ENCODE assay signal across 23 cellular contexts in genomic region chr14:37977481-37977880, GRCh38.
A peak's percentile ranks its signal among the peaks of the same experiment; 100 is the strongest.
DNase-seq lines count a peak whose midpoint lies in the region; ATAC-seq, FAIRE-seq and TF ChIP-seq lines count a peak whose summit lies in the region.
"Had no signal": no experiment of that assay in that cellular context is flagged by ENCODE, and none has a peak within 500 bp of the region (broad histone marks: within the 10 kb centered on the region; RNA-seq: fewer than 3 reads in every experiment).

No MANE protein-coding gene starts in this region.

- H3K27ac Mint-ChIP-seq in activated CD4-positive, alpha-beta T cell treated with anti-CD3 and anti-CD28 coated beads, Interleukin-2, amount 10 ng/mL, durations not matched to agents 7 days and 5 days: no peak overlapping the region
- H3K27ac Mint-ChIP-seq: B cell; CD4-positive, alpha-beta T cell; CD8-positive, alpha-beta T cell had no signal

- no peak overlapping the region for H3K4me3 Mint-ChIP-seq in activated CD4-positive, alpha-beta T cell treated with anti-CD3 and anti-CD28 coated beads, Interleukin-2, amount 10 ng/mL, durations not matched to agents 7 days and 5 days
- H3K4me3 Mint-ChIP-seq: B cell; CD4-positive, alpha-beta T cell; CD8-positive, alpha-beta T cell had no signal

- POLR2A ChIA-PET in activated CD4-positive, alpha-beta T cell treated with anti-CD3 and anti-CD28 coated beads, Interleukin-2, amount 10 ng/mL, durations not matched to agents 7 days and 5 days (lab: Charles Lee): no interaction called here

- H3K27me3 Mint-ChIP-seq in activated CD4-positive, alpha-beta T cell treated with anti-CD3 and anti-CD28 coated beads, Interleukin-2, amount 10 ng/mL, durations not matched to agents 7 days and 5 days: no peaks in the 10 kb centered on the region
- H3K27me3 Mint-ChIP-seq: B cell had no signal

- no peaks in the 10 kb centered on the region for H3K36me3 Mint-ChIP-seq in activated CD4-positive, alpha-beta T cell treated with anti-CD3 and anti-CD28 coated beads, Interleukin-2, amount 10 ng/mL, durations not matched to agents 7 days and 5 days (ENCODE audit: low read depth)

- H3K27ac ChIP-seq in pancreas: no peak overlapping the region
- H3K27ac ChIP-seq in body of pancreas: no peak overlapping the region
- H3K27ac ChIP-seq: A549; BLaER1 treated with 17β-estradiol and CSF1 and Interleukin-3, amounts not matched to agents 10 nM and 100 nM; C4-2B had no signal

- H3K9me3 Mint-ChIP-seq in activated CD4-positive, alpha-beta T cell treated with anti-CD3 and anti-CD28 coated beads, Interleukin-2, amount 10 ng/mL, durations not matched to agents 7 days and 5 days: peaks cover 6% of the 10 kb centered on the region

- H3K4me3 ChIP-seq in pancreas: no peak overlapping the region
- H3K4me3 ChIP-seq in body of pancreas: no peak overlapping the region
- H3K4me3 ChIP-seq: A549; BLaER1 treated with 17β-estradiol and CSF1 and Interleukin-3, amounts not matched to agents 10 nM and 100 nM; GM12878 had no signal

- CTCF ChIA-PET in activated CD4-positive, alpha-beta T cell treated with anti-CD3 and anti-CD28 coated beads, Interleukin-2, amount 10 ng/mL, durations not matched to agents 7 days and 5 days (lab: Charles Lee): no interaction called here

- DNase-seq in frontal cortex (ENCODE audit: low spot score in 2 of 2) (no peak), pancreas (no peak), body of pancreas (no peak)
- no peak for DNase-seq in activated CD4-positive, alpha-beta T cell treated with anti-CD3 and anti-CD28 coated beads, Interleukin-2, amount 10 ng/mL, durations not matched to agents 7 days and 5 days
- DNase-seq: 8988T; AML-193; Caco-2; Calu3; CD4-positive, alpha-beta T cell; CD8-positive, alpha-beta T cell; DMS79 treated with DMSO at 0.1 percent for 48 hours; GDM1 had no signal

- no peak for TF ChIP-seq CTCF in pancreas (IDR thresholded peaks at IDR 0.05)
- no peak for TF ChIP-seq CTCF in body of pancreas (IDR thresholded peaks at IDR 0.05)

- no peaks in the 10 kb centered on the region for H3K4me1 Mint-ChIP-seq in activated CD4-positive, alpha-beta T cell treated with anti-CD3 and anti-CD28 coated beads, Interleukin-2, amount 10 ng/mL, durations not matched to agents 7 days and 5 days
- H3K4me1 Mint-ChIP-seq: B cell had no signal

- no peaks in the 10 kb centered on the region for H3K27me3 ChIP-seq in pancreas
- H3K27me3 ChIP-seq in body of pancreas: no peaks in the 10 kb centered on the region
- H3K27me3 ChIP-seq: BLaER1 treated with 17β-estradiol and CSF1 and Interleukin-3, amounts not matched to agents 10 nM and 100 nM had no signal

- H3K9me3 ChIP-seq in pancreas: no peaks in the 10 kb centered on the region
- H3K9me3 ChIP-seq in body of pancreas: peaks cover 0 to 3% (median 0%) of the 10 kb centered on the region in 3 donors
- H3K9me3 ChIP-seq: A549 had no signal

- intact Hi-C loops in pancreas (cut with DNase I): no loop called here
- intact Hi-C loops in body of pancreas (cut with DNase I): no loop called here

- ATAC-seq in pancreas: no peak
- ATAC-seq in body of pancreas: no peak
- no peak for ATAC-seq in GM19035 (IDR thresholded peaks at IDR 0.05; ENCODE audit: unreplicated experiment)
- ATAC-seq: A549; CD8-positive, alpha-beta T cell; GM12878 had no signal

- FAIRE-seq in G401.6 (lab: Jason Lieb, UNC): peak; percentile 8
- FAIRE-seq in frontal cortex (lab: Jason Lieb, UNC): peak; percentile 54
- peak; percentile 39 for FAIRE-seq in pancreas (lab: Jason Lieb, UNC)
- FAIRE-seq: A549, D721Med, GM12878, GM12892, GM18507, GM19239 had no signal

- H3K4me1 ChIP-seq in pancreas (no peaks in the 10 kb centered on the region), body of pancreas (peaks cover 4% of the 10 kb centered on the region)
- H3K4me1 ChIP-seq: A549, Caco-2 had no signal

- no peaks in the 10 kb centered on the region for H3K36me3 ChIP-seq in pancreas
- H3K36me3 ChIP-seq in body of pancreas (replicated peaks in 1 of 2; ENCODE audit: insufficient read depth in 1 of 2, low read depth in 2 of 2): no peaks in the 10 kb centered on the region
- H3K36me3 ChIP-seq: BLaER1 treated with 17β-estradiol and CSF1 and Interleukin-3, amounts not matched to agents 10 nM and 100 nM had no signal

- TF ChIP-seq POLR2A in body of pancreas (IDR thresholded peaks at IDR 0.05): no peak
